Comparison of ENCODE assay signal across 12 cellular contexts in the genomic region with DNA sequence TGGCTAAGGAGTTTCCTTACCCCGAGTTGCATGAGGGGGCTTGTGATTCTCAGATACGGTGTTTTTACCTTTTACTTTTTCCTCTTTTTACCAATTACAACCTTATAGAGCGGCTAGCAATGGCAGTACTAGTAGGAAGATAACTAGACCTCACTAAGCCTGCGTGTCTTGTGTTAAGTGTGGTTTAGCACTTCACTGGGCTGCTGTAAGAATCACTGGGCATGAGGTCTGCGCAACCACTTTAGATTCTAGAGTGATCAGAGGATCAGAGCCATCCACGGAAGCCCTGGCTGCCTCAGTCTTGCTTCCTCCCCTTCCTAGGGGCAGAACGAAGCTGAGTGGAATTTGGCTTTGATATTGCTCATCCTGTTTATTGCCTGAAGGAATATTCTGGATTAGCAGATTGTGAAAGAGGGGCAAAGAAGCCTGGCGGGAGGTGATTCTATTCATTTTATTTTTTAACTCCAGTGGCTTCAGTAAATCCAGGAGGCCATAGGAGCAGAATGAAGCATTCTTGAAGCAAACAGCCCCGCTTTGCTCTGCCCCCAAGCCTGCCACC.
A peak's percentile ranks its signal among the peaks of the same experiment; 100 is the strongest.
DNase-seq lines count a peak whose midpoint lies in the region; ATAC-seq, FAIRE-seq and TF ChIP-seq lines count a peak whose summit lies in the region.
"Had no signal": no experiment of that assay in that cellular context is flagged by ENCODE, and none has a peak within 500 bp of the region (broad histone marks: within the 10 kb centered on the region; RNA-seq: fewer than 3 reads in every experiment).

No MANE protein-coding gene starts in this region.

- no peak for DNase-seq in right lobe of liver
- DNase-seq in HepG2 (ENCODE audit: low spot score) = no peak
- peak in 1 of 10 donors; percentile 26 for DNase-seq in dorsolateral prefrontal cortex
- no peak for DNase-seq in MCF 10A (ENCODE audit: unreplicated experiment)
- DNase-seq in anterior cingulate cortex (lab: John Stamatoyannopoulos, UW) = no peak
- DNase-seq in activated naive CD4-positive, alpha-beta T cell treated with anti-CD3 and anti-CD28 coated beads, Interleukin-2, amount 50 U/mL, for 72 hours (ENCODE audit: low spot score in 2 of 2) = no peak
- DNase-seq in suprapubic skin (ENCODE audit: low spot score in 2 of 2) = no peak

- BruUV-seq in HepG2 (replicated peaks; lab: Mats Ljungman, UMichigan) (no TSS peak), MCF 10A (replicated peaks; lab: Mats Ljungman, UMichigan) (no TSS peak)

- H3K27me3 ChIP-seq in right lobe of liver = no peaks in the 10 kb centered on the region
- peaks cover 5 to 30% of the 10 kb centered on the region in 2 experiments; a peak in 4 of 5 replicates for H3K27me3 ChIP-seq in HepG2 (ENCODE audit: control insufficient read depth in 1 of 2, insufficient read depth in 2 of 2, low read length in 2 of 2)
- H3K27me3 ChIP-seq in dorsolateral prefrontal cortex = peaks cover 0 to 3% (median 0%) of the 10 kb centered on the region in 45 donors
- H3K27me3 ChIP-seq in suprapubic skin = peaks cover 20% of the 10 kb centered on the region
- H3K27me3 ChIP-seq: breast epithelium, right atrium auricular region had no signal

- H3K79me2 ChIP-seq in HepG2 (ENCODE audit: insufficient read depth, low read length) = no peaks in the 10 kb centered on the region

- no peaks in the 10 kb centered on the region for H4K20me1 ChIP-seq in HepG2 (ENCODE audit: insufficient read depth, low read length)

- TF ChIP-seq EP300 in HepG2 (IDR thresholded peaks at IDR 0.05; ENCODE audit: low read depth in 2 of 2, low read length in 2 of 2) (no peak), HepG2 (CRISPR knock-in tag; IDR thresholded peaks at IDR 0.05; ENCODE audit: borderline replicate concordance) (no peak), suprapubic skin (IDR thresholded peaks at IDR 0.05) (no peak)

- TF ChIP-seq RAD21 in HepG2 (CRISPR knock-in tag; IDR thresholded peaks at IDR 0.05) = no peak

- intact Hi-C loops in right lobe of liver (cut with DNase I) = loop anchor here in 1 of 2 donors (10.0 kb wide), 1 partner anchor 56 kb away; no protein-coding TSS in a partner anchor
- intact Hi-C loops in HepG2 (cut with micrococcal nuclease; ENCODE audit: unreplicated experiment) = no loop called here
- intact Hi-C loops in dorsolateral prefrontal cortex (cut with DNase I) = no loop called here
- intact Hi-C loops in MCF 10A (cut with micrococcal nuclease) = no loop called here

- no peak for FAIRE-seq in HepG2 (lab: Jason Lieb, UNC)

- H3K9me3 Mint-ChIP-seq in MCF 10A (ENCODE audit: unreplicated experiment) = no peaks in the 10 kb centered on the region
- no peaks in the 10 kb centered on the region for H3K9me3 Mint-ChIP-seq in activated naive CD4-positive, alpha-beta T cell treated with anti-CD3 and anti-CD28 coated beads, Interleukin-2, amount 50 U/mL, for 72 hours

- WGBS in right lobe of liver (ENCODE audit: insufficient coverage, low coverage, low lambda C conversion rate, missing lambda C conversion rate) = 61% methylated on average over 9 of the region's 9 CpGs
- 7% methylated on average over 8 of the region's 9 CpGs for WGBS in HepG2 (ENCODE audit: low lambda C conversion rate)
- 62% methylated on average over 9 of the region's 9 CpGs for WGBS in suprapubic skin

- H3K4me3 Mint-ChIP-seq in MCF 10A (ENCODE audit: unreplicated experiment) = no peak overlapping the region

- in situ Hi-C loops in HepG2 (cut with HindIII; ENCODE audit: extremely low pct_ligation_motif_present, low pct_unique_long_range_greater_than_20kb) = no loop called here

- no peak overlapping the region for H3K4me3 ChIP-seq in right lobe of liver
- H3K4me3 ChIP-seq in HepG2 (replicated peaks in 1 of 3; ENCODE audit: insufficient read depth in 1 of 3, low read depth in 2 of 3, low read length in 3 of 3) = no peak overlapping the region
- peak overlapping the region in 2 of 59 donors; percentile 26 to 33 for H3K4me3 ChIP-seq in dorsolateral prefrontal cortex
- H3K4me3 ChIP-seq in suprapubic skin = no peak overlapping the region
- H3K4me3 ChIP-seq: breast epithelium, esophagus muscularis mucosa, right atrium auricular region had no signal

- H3K4me1 ChIP-seq in right lobe of liver (no peaks in the 10 kb centered on the region), HepG2 (ENCODE audit: insufficient read depth, low read length) (no peaks in the 10 kb centered on the region), suprapubic skin (no peaks in the 10 kb centered on the region)
- H3K4me1 ChIP-seq: breast epithelium had no signal

- no peak overlapping the region for H3K4me2 ChIP-seq in HepG2 (ENCODE audit: low read depth, low read length)

- CTCF ChIA-PET in HepG2 (lab: Yijun Ruan, JAX; ENCODE audit: low intra/inter-chr PET ratio, low total read pairs) = no interaction called here
- CTCF ChIA-PET in MCF 10A (lab: Yijun Ruan, JAX) = interaction anchor here (1.4 to 3.1 kb wide), 2 partner anchors 42 to 58 kb away, joined by 4 to 12 read pairs; no protein-coding TSS in a partner anchor

- H3K36me3 ChIP-seq in right lobe of liver (no peaks in the 10 kb centered on the region), HepG2 (replicated peaks in 1 of 2; ENCODE audit: control insufficient read depth in 1 of 2, insufficient read depth in 2 of 2, low read length in 2 of 2) (no peaks in the 10 kb centered on the region), suprapubic skin (no peaks in the 10 kb centered on the region)
- H3K36me3 ChIP-seq: breast epithelium, esophagus muscularis mucosa, right atrium auricular region had no signal

- TF ChIP-seq CTCF in right lobe of liver (IDR thresholded peaks at IDR 0.05) = no peak
- TF ChIP-seq CTCF in HepG2 (CRISPR knock-in tag; IDR thresholded peaks at IDR 0.05) = no peak
- TF ChIP-seq CTCF in dorsolateral prefrontal cortex (IDR thresholded peaks at IDR 0.05 in 54 of 56, conservative IDR thresholded peaks at IDR 0.05 in 2 of 56; ENCODE audit: low read depth in 1 of 56, partially characterized antibody in 56 of 56) = no peak
- no peak for TF ChIP-seq CTCF in MCF 10A (IDR thresholded peaks at IDR 0.05; ENCODE audit: unreplicated experiment)
- TF ChIP-seq CTCF in suprapubic skin (IDR thresholded peaks at IDR 0.05) = no peak

- H3K36me3 Mint-ChIP-seq in MCF 10A (ENCODE audit: insufficient read depth, unreplicated experiment) = no peaks in the 10 kb centered on the region
- peaks cover 0 to 6% of the 10 kb centered on the region in 2 donors for H3K36me3 Mint-ChIP-seq in activated naive CD4-positive, alpha-beta T cell treated with anti-CD3 and anti-CD28 coated beads, Interleukin-2, amount 50 U/mL, for 72 hours

- H3K4me1 Mint-ChIP-seq in MCF 10A (ENCODE audit: insufficient read depth, unreplicated experiment) = no peaks in the 10 kb centered on the region

- peak in 3 of 4 donors; percentile 30 to 53 (median 30) for ATAC-seq in right lobe of liver
- no peak for ATAC-seq in HepG2
- ATAC-seq in HG03571 (IDR thresholded peaks at IDR 0.05; ENCODE audit: unreplicated experiment) = peak; percentile 68
- ATAC-seq in activated naive CD4-positive, alpha-beta T cell treated with anti-CD3 and anti-CD28 coated beads, Interleukin-2, amount 50 U/mL, for 72 hours = no peak

- POLR2A ChIA-PET in HepG2 (lab: Yijun Ruan, JAX) (no interaction called here), MCF 10A (lab: Yijun Ruan, JAX) (no interaction called here)

- no peak overlapping the region for H3K9ac ChIP-seq in HepG2 (ENCODE audit: insufficient read depth, low read depth, low read length)

- TF ChIP-seq POLR2A in right lobe of liver (IDR thresholded peaks at IDR 0.05) (no peak), HepG2 (IDR thresholded peaks at IDR 0.05; ENCODE audit: insufficient read depth in 1 of 2, low read depth in 2 of 2, low read length in 2 of 2) (no peak), suprapubic skin (IDR thresholded peaks at IDR 0.05) (no peak)

- H2AFZ ChIP-seq in HepG2 (ENCODE audit: low read length) = no peak overlapping the region

- H3K9me3 ChIP-seq in right lobe of liver = no peaks in the 10 kb centered on the region
- H3K9me3 ChIP-seq in HepG2 (ENCODE audit: low read length) = no peaks in the 10 kb centered on the region
- H3K9me3 ChIP-seq in suprapubic skin = no peaks in the 10 kb centered on the region
- H3K9me3 ChIP-seq: breast epithelium, right atrium auricular region had no signal

- H3K27ac ChIP-seq in right lobe of liver = no peak overlapping the region
- H3K27ac ChIP-seq in HepG2 (ENCODE audit: extremely low read length, insufficient read depth, low read length) = no peak overlapping the region
- H3K27ac ChIP-seq in dorsolateral prefrontal cortex = peak overlapping the region in 57 of 59 donors; percentile 22 to 96 (median 80)
- H3K27ac ChIP-seq in suprapubic skin = no peak overlapping the region
- H3K27ac ChIP-seq: breast epithelium, esophagus muscularis mucosa, right atrium auricular region, VCaP had no signal

- H3K27ac Mint-ChIP-seq in MCF 10A (ENCODE audit: low read depth, unreplicated experiment) = no peak overlapping the region
- H3K27ac Mint-ChIP-seq in activated naive CD4-positive, alpha-beta T cell treated with anti-CD3 and anti-CD28 coated beads, Interleukin-2, amount 50 U/mL, for 72 hours = no peak overlapping the region

- peaks cover 49% of the 10 kb centered on the region for H3K27me3 Mint-ChIP-seq in MCF 10A (ENCODE audit: insufficient read depth, unreplicated experiment)

TF ChIP-seq in HepG2, 621 proteins besides CTCF, POLR2A, EP300 and RAD21:
- TF ChIP-seq SP1 (IDR thresholded peaks at IDR 0.05) = no peak
- no peak for TF ChIP-seq SP1 (CRISPR knock-in tag; IDR thresholded peaks at IDR 0.05)

Comparison
In these comparisons a context has a peak if more than half of its experiments do, and no peak if none do; other contexts are left out.
1. ATAC-seq: peak in right lobe of liver (3 of 4) and HG03571 (single experiment); none in HepG2 (single experiment) and activated naive CD4-positive, alpha-beta T cell treated with anti-CD3 and anti-CD28 coated beads, Interleukin-2, amount 50 U/mL, for 72 hours (0 of 2).
2. H3K27ac ChIP-seq: peak in dorsolateral prefrontal cortex (57 of 59); none in right lobe of liver (0 of 3), HepG2 (single experiment) and suprapubic skin (single experiment).